Comparison of ENCODE assay signal across 18 cellular contexts in genomic region chr18:7856099-7856498, GRCh38.
A peak's percentile ranks its signal among the peaks of the same experiment; 100 is the strongest.
DNase-seq lines count a peak whose midpoint lies in the region; ATAC-seq, FAIRE-seq and TF ChIP-seq lines count a peak whose summit lies in the region.
"Had no signal": no experiment of that assay in that cellular context is flagged by ENCODE, and none has a peak within 500 bp of the region (broad histone marks: within the 10 kb centered on the region; RNA-seq: fewer than 3 reads in every experiment).

No MANE protein-coding gene starts in this region.

- peak overlapping the region; percentile 34 for H2BK12ac ChIP-seq in trophoblast cell (ENCODE audit: low read length)

- no peaks in the 10 kb centered on the region for H3K79me2 ChIP-seq in trophoblast cell (ENCODE audit: control insufficient read depth, insufficient read depth, low read length, poor library complexity)

- peak overlapping the region; percentile 32 for H4K8ac ChIP-seq in trophoblast cell (ENCODE audit: low read depth, low read length)

- no peak overlapping the region for H2AFZ ChIP-seq in trophoblast cell (ENCODE audit: insufficient read depth, low read length, poor library complexity)

- peaks cover 8% of the 10 kb centered on the region for H3K36me3 Mint-ChIP-seq in HFFc6 (ENCODE audit: low read depth)
- H3K36me3 Mint-ChIP-seq in activated CD8-positive, alpha-beta T cell treated with anti-CD3 and anti-CD28 coated beads, Interleukin-2, amount 10 ng/mL, durations not matched to agents 7 days and 5 days (ENCODE audit: low read depth) = no peaks in the 10 kb centered on the region

- CTCF ChIA-PET in activated CD8-positive, alpha-beta T cell treated with anti-CD3 and anti-CD28 coated beads, Interleukin-2, amount 10 ng/mL, durations not matched to agents 7 days and 5 days (lab: Charles Lee) = no interaction called here

- peak overlapping the region; percentile 22; the same call in 1 of the 2 replicates for H3K4me3 Mint-ChIP-seq in HFFc6
- no peak overlapping the region for H3K4me3 Mint-ChIP-seq in activated CD8-positive, alpha-beta T cell treated with anti-CD3 and anti-CD28 coated beads, Interleukin-2, amount 10 ng/mL, durations not matched to agents 7 days and 5 days

- H3K36me3 ChIP-seq in bronchial epithelial cell (ENCODE audit: control insufficient read depth, insufficient read depth, low read length) (no peaks in the 10 kb centered on the region), trophoblast cell (ENCODE audit: control insufficient read depth in 1 of 2, insufficient read depth in 2 of 2, low read length in 2 of 2) (no peaks in the 10 kb centered on the region)
- H3K36me3 ChIP-seq: BLaER1 treated with 17β-estradiol and CSF1 and Interleukin-3, amounts not matched to agents 10 nM and 100 nM; MG63 had no signal

- peaks cover 2% of the 10 kb centered on the region for H3K9me3 ChIP-seq in trophoblast cell (ENCODE audit: insufficient read depth, low read depth, low read length)

- ATAC-seq in HG03432 (IDR thresholded peaks at IDR 0.05; ENCODE audit: unreplicated experiment) = no peak
- ATAC-seq in activated CD8-positive, alpha-beta T cell treated with anti-CD3 and anti-CD28 coated beads, Interleukin-2, amount 10 ng/mL, durations not matched to agents 7 days and 5 days = no peak
- ATAC-seq: K562, Panc1, SK-N-SH treated with all-trans-retinoic acid at 6 μM for 48 hours had no signal

- H3K4me1 Mint-ChIP-seq in HFFc6 (ENCODE audit: low read depth) = peaks cover 22% of the 10 kb centered on the region
- no peaks in the 10 kb centered on the region for H3K4me1 Mint-ChIP-seq in activated CD8-positive, alpha-beta T cell treated with anti-CD3 and anti-CD28 coated beads, Interleukin-2, amount 10 ng/mL, durations not matched to agents 7 days and 5 days (ENCODE audit: low read depth)

- H3K9ac ChIP-seq in trophoblast cell (ENCODE audit: low read length) = no peak overlapping the region
- H3K9ac ChIP-seq: BLaER1 treated with 17β-estradiol and CSF1 and Interleukin-3, amounts not matched to agents 10 nM and 100 nM had no signal

- H3K14ac ChIP-seq in trophoblast cell (ENCODE audit: low read length) = no peak overlapping the region

- H4K12ac ChIP-seq in trophoblast cell (ENCODE audit: low read depth, low read length) = no peak overlapping the region

- FAIRE-seq in D721Med (lab: Jason Lieb, UNC) = peak; percentile 66
- FAIRE-seq in bronchial epithelial cell (lab: Jason Lieb, UNC) = no peak
- no peak for FAIRE-seq in HTR-8/SVneo (lab: Jason Lieb, UNC)
- FAIRE-seq: GM18507, K562 had no signal

- H2BK5ac ChIP-seq in trophoblast cell (ENCODE audit: low read depth, low read length, poor library complexity) = peak overlapping the region; percentile 73

- peak overlapping the region; percentile 66 for H3K18ac ChIP-seq in trophoblast cell (ENCODE audit: low read length)

- WGBS in trophoblast cell (ENCODE audit: extremely low coverage, insufficient coverage, insufficient read length) = no CpG with 5 or more reads among the region's 3 CpGs

- no peak for DNase-seq in D721Med (ENCODE audit: insufficient read length, low spot score)
- no peak for DNase-seq in HFFc6
- DNase-seq in bronchial epithelial cell (ENCODE audit: low read depth) = peak; percentile 79
- peak; percentile 12 to 65 for DNase-seq in trophoblast cell
- DNase-seq in HTR-8/SVneo (ENCODE audit: insufficient read length, low spot score) = no peak
- no peak for DNase-seq in activated CD8-positive, alpha-beta T cell treated with anti-CD3 and anti-CD28 coated beads, Interleukin-2, amount 10 ng/mL, durations not matched to agents 7 days and 5 days
- DNase-seq: MG63, NCI-H1105, NCI-H1694 treated with DMSO at 0.1 percent for 48 hours, NCI-H446, NCI-H748 treated with DMSO at 0.1 percent for 48 hours, SHP77 had no signal

- H3K27ac ChIP-seq in trophoblast cell (ENCODE audit: low read depth, low read length) = peak overlapping the region; percentile 21
- H3K27ac ChIP-seq: BLaER1 treated with 17β-estradiol and CSF1 and Interleukin-3, amounts not matched to agents 10 nM and 100 nM had no signal

- no peak overlapping the region for H3K4me2 ChIP-seq in trophoblast cell (ENCODE audit: low read length)
- H3K4me2 ChIP-seq: BLaER1 treated with 17β-estradiol and CSF1 and Interleukin-3, amounts not matched to agents 10 nM and 100 nM had no signal

- H3K27ac Mint-ChIP-seq in HFFc6 = peak overlapping the region; percentile 60
- H3K27ac Mint-ChIP-seq in activated CD8-positive, alpha-beta T cell treated with anti-CD3 and anti-CD28 coated beads, Interleukin-2, amount 10 ng/mL, durations not matched to agents 7 days and 5 days = no peak overlapping the region

- H3K23ac ChIP-seq in trophoblast cell (ENCODE audit: low read length) = no peak overlapping the region

- H3K4me3 ChIP-seq in bronchial epithelial cell (ENCODE audit: low read depth, low read length) (no peak overlapping the region), trophoblast cell (ENCODE audit: low read depth, low read length) (no peak overlapping the region)
- H3K4me3 ChIP-seq: BLaER1 treated with 17β-estradiol and CSF1 and Interleukin-3, amounts not matched to agents 10 nM and 100 nM; K562; MG63 had no signal

- H3K79me1 ChIP-seq in trophoblast cell (ENCODE audit: low read length) = peaks cover 3% of the 10 kb centered on the region

- H3K27me3 ChIP-seq in bronchial epithelial cell (ENCODE audit: control insufficient read depth, insufficient read depth, low read length) (no peaks in the 10 kb centered on the region), trophoblast cell (ENCODE audit: insufficient read depth, low read length) (no peaks in the 10 kb centered on the region)
- H3K27me3 ChIP-seq: BLaER1 treated with 17β-estradiol and CSF1 and Interleukin-3, amounts not matched to agents 10 nM and 100 nM; MG63 had no signal

- peaks cover 5 to 18% of the 10 kb centered on the region in 2 experiments for H3K4me1 ChIP-seq in trophoblast cell (ENCODE audit: control insufficient read depth in 1 of 2, insufficient read depth in 2 of 2, low read length in 2 of 2)
- H3K4me1 ChIP-seq: BLaER1 treated with 17β-estradiol and CSF1 and Interleukin-3, amounts not matched to agents 10 nM and 100 nM had no signal

- POLR2A ChIA-PET in activated CD8-positive, alpha-beta T cell treated with anti-CD3 and anti-CD28 coated beads, Interleukin-2, amount 10 ng/mL, durations not matched to agents 7 days and 5 days (lab: Charles Lee) = no interaction called here

- TF ChIP-seq CTCF in D721Med (IDR thresholded peaks at IDR 0.05; ENCODE audit: insufficient read depth, missing control alignments) = no peak
- no peak for TF ChIP-seq CTCF in HFFc6 (IDR thresholded peaks at IDR 0.05)
- no peak for TF ChIP-seq CTCF in bronchial epithelial cell (IDR thresholded peaks at IDR 0.05; ENCODE audit: insufficient read depth, low read length, severe bottlenecking)

- H3K4ac ChIP-seq in trophoblast cell (ENCODE audit: low read depth, low read length) = peak overlapping the region; percentile 40

- H2BK120ac ChIP-seq in trophoblast cell (ENCODE audit: insufficient read depth, low read length, poor library complexity) = peak overlapping the region; percentile 68

- no peaks in the 10 kb centered on the region for H3K27me3 Mint-ChIP-seq in HFFc6 (ENCODE audit: insufficient read depth)
- H3K27me3 Mint-ChIP-seq in activated CD8-positive, alpha-beta T cell treated with anti-CD3 and anti-CD28 coated beads, Interleukin-2, amount 10 ng/mL, durations not matched to agents 7 days and 5 days (ENCODE audit: low read depth) = no peaks in the 10 kb centered on the region

- no peaks in the 10 kb centered on the region; the same call in 1 of the 2 replicates for H3K9me3 Mint-ChIP-seq in HFFc6
- peaks cover 7% of the 10 kb centered on the region for H3K9me3 Mint-ChIP-seq in activated CD8-positive, alpha-beta T cell treated with anti-CD3 and anti-CD28 coated beads, Interleukin-2, amount 10 ng/mL, durations not matched to agents 7 days and 5 days (ENCODE audit: insufficient read depth)

- no peak overlapping the region for H4K91ac ChIP-seq in trophoblast cell (ENCODE audit: low read depth, low read length)

- H2AK5ac ChIP-seq in trophoblast cell (ENCODE audit: low read length) = no peak overlapping the region

Comparison
In these comparisons a context has a peak if more than half of its experiments do, and no peak if none do; other contexts are left out.
1. DNase-seq: peak in bronchial epithelial cell (single experiment) and trophoblast cell (2 of 2); none in D721Med (single experiment), HFFc6 (single experiment), HTR-8/SVneo (single experiment) and activated CD8-positive, alpha-beta T cell treated with anti-CD3 and anti-CD28 coated beads, Interleukin-2, amount 10 ng/mL, durations not matched to agents 7 days and 5 days (single experiment).